ENCODE assay signal across 20 cellular contexts in the genomic region with DNA sequence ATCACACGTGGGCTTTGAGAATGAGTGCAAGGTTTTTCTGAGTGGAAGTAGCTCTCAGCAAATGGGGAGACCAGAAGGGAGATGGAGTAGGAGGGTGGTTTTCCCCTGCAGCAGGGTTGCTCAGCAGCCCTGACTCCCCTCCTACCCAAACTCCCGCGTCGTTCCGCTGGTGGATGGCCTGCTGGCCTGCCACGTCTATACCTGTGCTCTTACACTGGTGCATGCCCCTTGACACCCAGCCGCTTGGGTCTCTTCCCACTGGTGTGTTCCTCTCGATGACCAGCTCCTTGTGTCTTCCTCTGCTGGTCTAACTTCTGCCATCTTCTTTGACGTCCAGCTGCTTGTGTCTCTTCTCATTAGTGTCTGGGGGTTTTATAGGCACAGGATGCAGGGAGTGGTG.
"Had no signal": no experiment of that assay in that cellular context is flagged by ENCODE, and none has a peak within 500 bp of the region (broad histone marks: within the 10 kb centered on the region; RNA-seq: fewer than 3 reads in every experiment).

No MANE protein-coding gene starts in this region.

- H3K4me3 Mint-ChIP-seq: nephron progenitor cell had no signal

- H3K9me3 Mint-ChIP-seq: nephron progenitor cell had no signal

- H3K27me3 ChIP-seq: dorsolateral prefrontal cortex, neutrophil, tibial artery, upper lobe of left lung, uterus had no signal

- DNase-seq: cortex of kidney; dorsolateral prefrontal cortex; effector CD8-positive, alpha-beta T cell; foreskin melanocyte; head of caudate nucleus; hippocampal formation; left colon; left ventricle myocardium superior; mesenchymal stem cell; midbrain; nephron progenitor cell; stimulated activated CD4-positive, alpha-beta T cell treated with anti-CD3 and anti-CD28 coated beads, Interleukin-2, amount 100 ng/mL, for 24 hours; stimulated activated CD4-positive, alpha-beta T cell treated with anti-CD3 and anti-CD28 coated beads, Interleukin-4, amount 100 ng/mL, for 4 hours; stimulated activated naive CD4-positive, alpha-beta T cell treated with Interleukin-2 at 50 U/mL for 16 hours; tibial artery; upper lobe of left lung; uterus had no signal

- H3K27ac ChIP-seq: dorsolateral prefrontal cortex, neutrophil, tibial artery, upper lobe of left lung, uterus had no signal

- H3K27ac Mint-ChIP-seq: nephron progenitor cell had no signal

- ATAC-seq: left colon, left ventricle myocardium superior, sciatic nerve had no signal

- H3K36me3 ChIP-seq: neutrophil, tibial artery, upper lobe of left lung, uterus had no signal

- H3K4me3 ChIP-seq: dorsolateral prefrontal cortex, lung, tibial artery, upper lobe of left lung, uterus had no signal

- H3K4me1 ChIP-seq: tibial artery, upper lobe of left lung, uterus had no signal

- H3K9me3 ChIP-seq: neutrophil, tibial artery, upper lobe of left lung, uterus had no signal

- H3K4me1 Mint-ChIP-seq: nephron progenitor cell had no signal
